In genomic region chr12:96250119-96250685, GRCh38 we compare ENCODE assay signal across 15 cellular contexts. TPM values are rescaled to one million over a fixed set of nuclear protein-coding genes. Genes with fewer than 3 reads are reported as not detected.
DNase-seq lines count a peak whose midpoint lies in the region; ATAC-seq and TF ChIP-seq lines count a peak whose summit lies in the region.
"Had no signal": no experiment of that assay in that cellular context is flagged by ENCODE, and none has a peak within 500 bp of the region (broad histone marks: within the 10 kb centered on the region; RNA-seq: fewer than 3 reads in every experiment).

No MANE protein-coding gene starts in this region.

- H3K9ac ChIP-seq in smooth muscle cell (ENCODE audit: low read depth), result no peak overlapping the region

- 87 to 94% methylated on average over 5 of the region's 7 CpGs for WGBS in esophagus squamous epithelium, 2 donors
- WGBS in smooth muscle cell (ENCODE audit: low lambda C conversion rate), result 94% methylated on average over 7 of the region's 7 CpGs

- H3K4me2 ChIP-seq in smooth muscle cell, result no peak overlapping the region

- no peak overlapping the region for H3K4me3 Mint-ChIP-seq in activated CD4-positive, alpha-beta memory T cell treated with anti-CD3 and anti-CD28 coated beads for 36 hours
- H3K4me3 Mint-ChIP-seq in activated CD4-positive, alpha-beta memory T cell treated with anti-CD3 and anti-CD28 coated beads, Interleukin-2, amount 10 ng/mL, durations not matched to agents 7 days and 5 days, result no peak overlapping the region
- no peak overlapping the region for H3K4me3 Mint-ChIP-seq in HFFc6
- no peak overlapping the region for H3K4me3 Mint-ChIP-seq in stimulated activated effector memory CD8-positive, alpha-beta T cell treated with anti-CD3 and anti-CD28 coated beads, Interleukin-12 subunit alpha, Interleukin-12 subunit beta, amount 100 ng/mL, for 72 hours

- no peaks in the 10 kb centered on the region for H3F3A ChIP-seq in smooth muscle cell (ENCODE audit: low read depth)

- DNase-seq in activated CD4-positive, alpha-beta memory T cell treated with anti-CD3 and anti-CD28 coated beads for 36 hours, result no peak
- DNase-seq in activated CD4-positive, alpha-beta memory T cell treated with anti-CD3 and anti-CD28 coated beads, Interleukin-2, amount 10 ng/mL, durations not matched to agents 7 days and 5 days, result no peak
- no peak for DNase-seq in HFFc6
- no peak for DNase-seq in esophagus squamous epithelium (lab: John Stamatoyannopoulos, UW)
- DNase-seq in stimulated activated effector memory CD8-positive, alpha-beta T cell treated with anti-CD3 and anti-CD28 coated beads, Interleukin-12 subunit alpha, Interleukin-12 subunit beta, amount 100 ng/mL, for 72 hours (ENCODE audit: low spot score in 2 of 2), result no peak
- DNase-seq in smooth muscle cell (lab: John Stamatoyannopoulos, UW; ENCODE audit: unreplicated experiment), result no peak
- no peak for DNase-seq in HK-2 (ENCODE audit: unreplicated experiment)
- DNase-seq: activated CD4-positive, alpha-beta T cell treated with anti-CD3 and anti-CD28 coated beads, Interleukin-2, amount 50 U/mL, for 1 hour; activated effector memory CD4-positive, alpha-beta T cell treated with anti-CD3 and anti-CD28 coated beads, Interleukin-2, amount 50 U/mL, for 16 hours; hypothalamus; NCI-H226; posterior cingulate gyrus; testis had no signal

- H3K79me2 ChIP-seq in smooth muscle cell (ENCODE audit: low read depth), result peaks cover 35% of the 10 kb centered on the region

- intact Hi-C loops in activated CD4-positive, alpha-beta memory T cell treated with anti-CD3 and anti-CD28 coated beads for 36 hours (cut with micrococcal nuclease), result no loop called here
- intact Hi-C loops in esophagus squamous epithelium (cut with DNase I), result no loop called here

- H3K9me3 Mint-ChIP-seq in activated CD4-positive, alpha-beta memory T cell treated with anti-CD3 and anti-CD28 coated beads for 36 hours, result no peaks in the 10 kb centered on the region
- no peaks in the 10 kb centered on the region for H3K9me3 Mint-ChIP-seq in activated CD4-positive, alpha-beta memory T cell treated with anti-CD3 and anti-CD28 coated beads, Interleukin-2, amount 10 ng/mL, durations not matched to agents 7 days and 5 days
- H3K9me3 Mint-ChIP-seq in HFFc6, result no peaks in the 10 kb centered on the region
- no peaks in the 10 kb centered on the region for H3K9me3 Mint-ChIP-seq in stimulated activated effector memory CD8-positive, alpha-beta T cell treated with anti-CD3 and anti-CD28 coated beads, Interleukin-12 subunit alpha, Interleukin-12 subunit beta, amount 100 ng/mL, for 72 hours

- H3K36me3 ChIP-seq in esophagus squamous epithelium (peaks cover 23 to 91% (median 31%) of the 10 kb centered on the region in 3 donors), smooth muscle cell (ENCODE audit: low read depth) (peaks cover 6% of the 10 kb centered on the region)

- H4K20me1 ChIP-seq in smooth muscle cell (ENCODE audit: low read depth), result peaks cover 99% of the 10 kb centered on the region

- H3K4me1 ChIP-seq in esophagus squamous epithelium (peaks cover 0 to 35% (median 25%) of the 10 kb centered on the region in 3 donors), smooth muscle cell (ENCODE audit: low read depth) (no peaks in the 10 kb centered on the region)
- H3K4me1 ChIP-seq: testis had no signal

- CTCF ChIA-PET in activated CD4-positive, alpha-beta memory T cell treated with anti-CD3 and anti-CD28 coated beads for 36 hours (lab: Charles Lee), result no interaction called here
- CTCF ChIA-PET in activated CD4-positive, alpha-beta memory T cell treated with anti-CD3 and anti-CD28 coated beads, Interleukin-2, amount 10 ng/mL, durations not matched to agents 7 days and 5 days (lab: Charles Lee), result no interaction called here

- POLR2A ChIA-PET in activated CD4-positive, alpha-beta memory T cell treated with anti-CD3 and anti-CD28 coated beads for 36 hours (lab: Charles Lee), result no interaction called here
- POLR2A ChIA-PET in activated CD4-positive, alpha-beta memory T cell treated with anti-CD3 and anti-CD28 coated beads, Interleukin-2, amount 10 ng/mL, durations not matched to agents 7 days and 5 days (lab: Charles Lee), result no interaction called here

- no peak for TF ChIP-seq POLR2A in esophagus squamous epithelium (IDR thresholded peaks at IDR 0.05)

- H3K4me1 Mint-ChIP-seq in activated CD4-positive, alpha-beta memory T cell treated with anti-CD3 and anti-CD28 coated beads for 36 hours (ENCODE audit: low read depth), result peaks cover 42% of the 10 kb centered on the region
- peaks cover 46% of the 10 kb centered on the region for H3K4me1 Mint-ChIP-seq in activated CD4-positive, alpha-beta memory T cell treated with anti-CD3 and anti-CD28 coated beads, Interleukin-2, amount 10 ng/mL, durations not matched to agents 7 days and 5 days
- H3K4me1 Mint-ChIP-seq in HFFc6 (ENCODE audit: low read depth), result peaks cover 30% of the 10 kb centered on the region
- peaks cover 48% of the 10 kb centered on the region for H3K4me1 Mint-ChIP-seq in stimulated activated effector memory CD8-positive, alpha-beta T cell treated with anti-CD3 and anti-CD28 coated beads, Interleukin-12 subunit alpha, Interleukin-12 subunit beta, amount 100 ng/mL, for 72 hours

- no peak for TF ChIP-seq CTCF in HFFc6 (IDR thresholded peaks at IDR 0.05)
- no peak for TF ChIP-seq CTCF in esophagus squamous epithelium (IDR thresholded peaks at IDR 0.05)
- no peak for TF ChIP-seq CTCF in smooth muscle cell (IDR thresholded peaks at IDR 0.05; ENCODE audit: borderline replicate concordance, insufficient read depth, poor library complexity, severe bottlenecking)

- ATAC-seq in stimulated activated effector memory CD8-positive, alpha-beta T cell treated with anti-CD3 and anti-CD28 coated beads, Interleukin-12 subunit alpha, Interleukin-12 subunit beta, amount 100 ng/mL, for 72 hours, result no peak
- no peak for ATAC-seq in HG03342 (IDR thresholded peaks at IDR 0.05; ENCODE audit: unreplicated experiment)

- H3K4me3 ChIP-seq in esophagus squamous epithelium (no peak overlapping the region), smooth muscle cell (no peak overlapping the region)
- H3K4me3 ChIP-seq: testis had no signal

- H3K27ac ChIP-seq in esophagus squamous epithelium, result peak overlapping the region in 3 of 4 donors; percentile 32 to 83 (median 57)
- H3K27ac ChIP-seq in smooth muscle cell (ENCODE audit: low read depth), result no peak overlapping the region
- H3K27ac ChIP-seq: C4-2B, testis had no signal

- H3K27me3 ChIP-seq in esophagus squamous epithelium, result no peaks in the 10 kb centered on the region
- H3K27me3 ChIP-seq in smooth muscle cell (ENCODE audit: low read depth), result no peaks in the 10 kb centered on the region
- H3K27me3 ChIP-seq: testis had no signal

- no peaks in the 10 kb centered on the region for H3K27me3 Mint-ChIP-seq in activated CD4-positive, alpha-beta memory T cell treated with anti-CD3 and anti-CD28 coated beads for 36 hours
- no peaks in the 10 kb centered on the region for H3K27me3 Mint-ChIP-seq in activated CD4-positive, alpha-beta memory T cell treated with anti-CD3 and anti-CD28 coated beads, Interleukin-2, amount 10 ng/mL, durations not matched to agents 7 days and 5 days
- H3K27me3 Mint-ChIP-seq in HFFc6 (ENCODE audit: insufficient read depth), result peaks cover 6% of the 10 kb centered on the region

- H2AFZ ChIP-seq in smooth muscle cell (ENCODE audit: low read depth), result no peak overlapping the region

- peaks cover 57% of the 10 kb centered on the region for H3K36me3 Mint-ChIP-seq in activated CD4-positive, alpha-beta memory T cell treated with anti-CD3 and anti-CD28 coated beads for 36 hours
- peaks cover 73% of the 10 kb centered on the region for H3K36me3 Mint-ChIP-seq in activated CD4-positive, alpha-beta memory T cell treated with anti-CD3 and anti-CD28 coated beads, Interleukin-2, amount 10 ng/mL, durations not matched to agents 7 days and 5 days (ENCODE audit: low read depth)
- peaks cover 60% of the 10 kb centered on the region for H3K36me3 Mint-ChIP-seq in HFFc6 (ENCODE audit: low read depth)
- no peaks in the 10 kb centered on the region for H3K36me3 Mint-ChIP-seq in stimulated activated effector memory CD8-positive, alpha-beta T cell treated with anti-CD3 and anti-CD28 coated beads, Interleukin-12 subunit alpha, Interleukin-12 subunit beta, amount 100 ng/mL, for 72 hours

- peak overlapping the region; percentile 12 for H3K27ac Mint-ChIP-seq in activated CD4-positive, alpha-beta memory T cell treated with anti-CD3 and anti-CD28 coated beads for 36 hours
- H3K27ac Mint-ChIP-seq in activated CD4-positive, alpha-beta memory T cell treated with anti-CD3 and anti-CD28 coated beads, Interleukin-2, amount 10 ng/mL, durations not matched to agents 7 days and 5 days, result no peak overlapping the region
- peak overlapping the region; percentile 75 for H3K27ac Mint-ChIP-seq in HFFc6
- H3K27ac Mint-ChIP-seq in stimulated activated effector memory CD8-positive, alpha-beta T cell treated with anti-CD3 and anti-CD28 coated beads, Interleukin-12 subunit alpha, Interleukin-12 subunit beta, amount 100 ng/mL, for 72 hours, result peak overlapping the region; percentile 96

- no peaks in the 10 kb centered on the region for H3K9me3 ChIP-seq in esophagus squamous epithelium
- no peaks in the 10 kb centered on the region for H3K9me3 ChIP-seq in smooth muscle cell (replicated peaks; ENCODE audit: low read depth)
- H3K9me3 ChIP-seq: testis had no signal

RNA-seq across cellular contexts. Expression of gene ELK3, which starts 56.0 kb away (rescaled TPM):
- total RNA-seq in activated CD4-positive, alpha-beta memory T cell treated with anti-CD3 and anti-CD28 coated beads for 36 hours, result 10 to 100 TPM; 23.9 to 24.1 TPM
- 10 to 100 TPM; 46.3 TPM for total RNA-seq in activated CD4-positive, alpha-beta memory T cell treated with anti-CD3 and anti-CD28 coated beads, Interleukin-2, amount 10 ng/mL, durations not matched to agents 7 days and 5 days
- 10 to 100 TPM; 54.5 to 80.7 (median 71.9) TPM for total RNA-seq in HFFc6 (2021; fragmentation: NEBNext Ultra II Directional; extraction: Animal tissue kit (Norgen Biotek cat#: 25700))
- total RNA-seq in esophagus squamous epithelium (10 to 100 TPM; 24.8 to 44.0 (median 34.8) TPM), smooth muscle cell (44.3 and 45.6 TPM in 2 replicates)
- 36.8 and 43.1 TPM in 2 replicates for polyA plus RNA-seq in smooth muscle cell
